ENCODE assay signal across 1 cellular context in genomic region chr14:96797188-96797942, GRCh38.
A peak's percentile ranks its signal among the peaks of the same experiment; 100 is the strongest.
TF ChIP-seq lines count a peak whose summit lies in the region.

Gene VRK1, plus strand, starts transcription at chr14:96797382. Its CDS starts 36,090 bp downstream, at chr14:96833472.

TF ChIP-seq in HCT116, 20 proteins besides CTCF, POLR2A, EP300 and RAD21 (continued from another document):
- TF ChIP-seq SIN3A (IDR thresholded peaks at IDR 0.05; ENCODE audit: low read depth) (peak; percentile 85; the same call in 1 of the 2 replicates), CEBPB (IDR thresholded peaks at IDR 0.05; ENCODE audit: low read depth) (no peak), MAX (IDR thresholded peaks at IDR 0.05) (peak; percentile 90), SP1 (IDR thresholded peaks at IDR 0.05; ENCODE audit: low read depth) (peak; percentile 95), TCF7L2 (IDR thresholded peaks at IDR 0.05; ENCODE audit: borderline replicate concordance, extremely low read depth, insufficient read depth, insufficient read length) (peak; percentile 44), ZFX (IDR thresholded peaks at IDR 0.05) (peak; percentile 94)
TF ChIP-seq in HCT116: peak in this region for 8.
